ENCODE assay signal across 23 cellular contexts in the genomic region with DNA sequence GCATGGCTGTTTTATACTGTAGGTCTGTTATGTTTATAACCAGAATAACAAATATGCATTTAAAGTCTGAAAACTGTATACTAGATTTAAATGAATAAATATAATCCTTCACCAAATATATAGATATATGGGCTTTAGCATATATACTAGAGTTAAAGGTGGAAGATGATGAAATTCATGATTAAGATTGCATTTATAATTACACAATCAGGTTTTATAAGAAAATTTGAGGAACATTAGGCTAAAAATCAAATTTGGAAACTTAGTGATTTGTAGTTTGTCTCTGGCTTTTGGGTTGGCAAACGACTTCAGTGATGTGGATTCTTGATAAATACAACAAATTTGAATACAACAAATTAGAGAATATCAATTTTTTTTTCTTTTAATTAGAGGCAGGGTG.
"Had no signal": no experiment of that assay in that cellular context is flagged by ENCODE, and none has a peak within 500 bp of the region (broad histone marks: within the 10 kb centered on the region; RNA-seq: fewer than 3 reads in every experiment).

No MANE protein-coding gene starts in this region.

- DNase-seq: activated CD4-positive, alpha-beta T cell treated with anti-CD3 and anti-CD28 coated beads for 36 hours; activated CD4-positive, alpha-beta T cell treated with anti-CD3 and anti-CD28 coated beads, Interleukin-2, amount 50 U/mL, for 48 hours; activated CD8-positive, alpha-beta memory T cell treated with anti-CD3 and anti-CD28 coated beads, Interleukin-2, amount 50 U/mL, for 48 hours; activated naive CD4-positive, alpha-beta T cell; activated T-cell treated with anti-CD3 and anti-CD28 coated beads, Interleukin-2, amount 50 U/mL, for 4 hours; heart left ventricle; islet precursor cell; left cardiac atrium; midbrain; ovary; stimulated activated CD4-positive, alpha-beta T cell treated with anti-CD3 and anti-CD28 coated beads, Interleukin-2, amount 100 ng/mL, for 48 hours; stimulated activated CD8-positive, alpha-beta memory T cell treated with anti-CD3 and anti-CD28 coated beads, Interleukin-4, amount 100 ng/mL, for 48 hours; stimulated activated naive CD4-positive, alpha-beta T cell; T-helper 9 cell had no signal

- H3K27me3 ChIP-seq: breast epithelium, heart left ventricle, ovary had no signal

- ATAC-seq: activated CD4-positive, alpha-beta T cell treated with anti-CD3 and anti-CD28 coated beads for 36 hours; activated T-cell treated with anti-CD3 and anti-CD28 coated beads, Interleukin-2, amount 50 U/mL, for 4 hours; natural killer cell treated with Interleukin-12 subunit alpha and Interleukin-12 subunit beta and Interleukin-15 and Interleukin-18, amount 100 ng/mL, for 72 hours; WTC11 had no signal

- H3K4me1 ChIP-seq: breast epithelium, prostate gland had no signal

- H3K36me3 Mint-ChIP-seq: activated naive CD8-positive, alpha-beta T cell; natural killer cell treated with Interleukin-12 subunit alpha and Interleukin-12 subunit beta and Interleukin-15 and Interleukin-18, amount 100 ng/mL, for 72 hours had no signal

- H3K9me3 ChIP-seq: breast epithelium, heart left ventricle, ovary, prostate gland, thoracic aorta had no signal

- H3K27me3 Mint-ChIP-seq: activated CD4-positive, alpha-beta T cell treated with anti-CD3 and anti-CD28 coated beads for 36 hours; activated naive CD8-positive, alpha-beta T cell; natural killer cell treated with Interleukin-12 subunit alpha and Interleukin-12 subunit beta and Interleukin-15 and Interleukin-18, amount 100 ng/mL, for 72 hours; type B pancreatic cell had no signal

- H3K4me3 Mint-ChIP-seq: activated CD4-positive, alpha-beta T cell treated with anti-CD3 and anti-CD28 coated beads for 36 hours; activated naive CD8-positive, alpha-beta T cell; activated T-cell treated with anti-CD3 and anti-CD28 coated beads, Interleukin-2, amount 50 U/mL, for 4 hours; natural killer cell treated with Interleukin-12 subunit alpha and Interleukin-12 subunit beta and Interleukin-15 and Interleukin-18, amount 100 ng/mL, for 72 hours; type B pancreatic cell; WTC11 had no signal

- H3K4me3 ChIP-seq: breast epithelium, coronary artery, heart left ventricle, ovary, prostate gland, thoracic aorta had no signal

- H3K4me1 Mint-ChIP-seq: activated CD4-positive, alpha-beta T cell treated with anti-CD3 and anti-CD28 coated beads for 36 hours; WTC11 had no signal

- H3K9me3 Mint-ChIP-seq: activated T-cell treated with anti-CD3 and anti-CD28 coated beads, Interleukin-2, amount 50 U/mL, for 4 hours; activated T-helper 2 cell treated with anti-CD3 and anti-CD28 coated beads, Interferon-gamma antibody, Interleukin-2, Interleukin-4, amounts not matched to agents 10 μg/mL and 5 μg/mL and 100 μg/mL, durations not matched to agents 14 hours and 24 hours and 36 hours; natural killer cell treated with Interleukin-12 subunit alpha and Interleukin-12 subunit beta and Interleukin-15 and Interleukin-18, amount 100 ng/mL, for 72 hours; type B pancreatic cell; WTC11 had no signal

- H3K36me3 ChIP-seq: breast epithelium, ovary, prostate gland had no signal

- H3K27ac Mint-ChIP-seq: activated CD4-positive, alpha-beta T cell treated with anti-CD3 and anti-CD28 coated beads for 36 hours; activated naive CD8-positive, alpha-beta T cell; activated T-helper 2 cell treated with anti-CD3 and anti-CD28 coated beads, Interferon-gamma antibody, Interleukin-2, Interleukin-4, amounts not matched to agents 10 μg/mL and 5 μg/mL and 100 μg/mL, durations not matched to agents 14 hours and 24 hours and 36 hours; natural killer cell treated with Interleukin-12 subunit alpha and Interleukin-12 subunit beta and Interleukin-15 and Interleukin-18, amount 100 ng/mL, for 72 hours; type B pancreatic cell; WTC11 had no signal

- H3K27ac ChIP-seq: breast epithelium, coronary artery, heart left ventricle, ovary, prostate gland, thoracic aorta had no signal
